8 cellular contexts compared by ENCODE assay signal in the genomic region with DNA sequence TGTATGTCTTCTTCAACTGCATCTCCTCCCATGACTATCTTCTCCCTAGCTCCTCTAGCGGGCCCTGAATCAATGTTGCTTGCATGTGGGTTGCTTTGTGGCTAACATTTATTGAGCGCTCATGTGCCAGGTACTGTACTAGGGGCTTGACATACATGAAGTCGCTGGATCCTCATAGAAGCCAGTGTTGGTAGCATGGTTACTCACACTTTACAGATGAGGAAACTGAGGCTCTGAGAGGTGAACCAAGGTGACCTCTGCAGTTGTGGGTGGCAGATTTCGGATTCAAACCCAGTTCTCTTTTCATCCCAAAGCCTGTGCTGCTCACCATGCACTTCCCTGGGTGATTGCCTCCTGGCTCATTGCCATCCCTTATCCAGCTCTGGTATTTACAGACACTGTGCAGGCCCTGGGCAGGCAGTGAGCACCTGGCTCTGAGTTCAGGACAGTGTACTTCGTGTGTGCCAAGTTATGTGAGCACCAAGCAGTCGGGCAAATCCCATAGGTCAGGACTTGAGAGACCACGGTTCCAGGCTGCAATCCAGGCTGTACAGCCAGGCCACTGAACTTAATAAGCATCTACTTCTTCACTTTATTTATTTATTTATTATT. TPM values are rescaled to one million over a fixed set of nuclear protein-coding genes. Genes with fewer than 3 reads are reported as not detected.
DNase-seq lines count a peak whose midpoint lies in the region; ATAC-seq and TF ChIP-seq lines count a peak whose summit lies in the region.

No MANE protein-coding gene starts in this region.

- no peak for TF ChIP-seq CTCF in astrocyte of the spinal cord (IDR thresholded peaks at IDR 0.05; ENCODE audit: low read depth, low read length)
- no peak for TF ChIP-seq CTCF in tibial artery (IDR thresholded peaks at IDR 0.05)
- TF ChIP-seq CTCF in GM20000 (IDR thresholded peaks at IDR 0.05; ENCODE audit: extremely low read depth, missing control alignments), result no peak

- no peak for DNase-seq in CD4-positive, CD25-positive, alpha-beta regulatory T cell
- no peak for DNase-seq in Karpas-422
- peak; percentile 8 for DNase-seq in astrocyte of the spinal cord (ENCODE audit: low read depth, low spot score)
- peak; percentile 79 to 92 for DNase-seq in left colon
- peak in 1 of 2 donors; percentile 25 for DNase-seq in tibial artery
- no peak for DNase-seq in NCI-H1048 (lab: John Stamatoyannopoulos, UW)
- no peak for DNase-seq in GM20000 (ENCODE audit: low spot score)
- DNase-seq in CD1c-positive myeloid dendritic cell (ENCODE audit: extremely low spot score), result no peak

- peaks cover 38% of the 10 kb centered on the region for H3K79me2 ChIP-seq in Karpas-422 (ENCODE audit: low read length)

- peak overlapping the region; percentile 96 to 100 (median 98) for H3K4me3 Mint-ChIP-seq in CD4-positive, CD25-positive, alpha-beta regulatory T cell

- H3K4me2 ChIP-seq in Karpas-422 (ENCODE audit: low read depth, low read length, poor library complexity, severe bottlenecking), result peak overlapping the region; percentile 96

- peak overlapping the region in 2 of 3 donors; percentile 59 to 96 for H3K27ac Mint-ChIP-seq in CD4-positive, CD25-positive, alpha-beta regulatory T cell

- intact Hi-C loops in left colon (cut with DNase I, micrococcal nuclease), result no loop called here
- intact Hi-C loops in tibial artery (cut with DNase I; ENCODE audit: low total_unique reads), result no loop called here

- H3K9me3 ChIP-seq in CD4-positive, CD25-positive, alpha-beta regulatory T cell (ENCODE audit: control insufficient read depth in 2 of 2, low read length in 2 of 2), result no peaks in the 10 kb centered on the region
- H3K9me3 ChIP-seq in Karpas-422 (ENCODE audit: low read length), result no peaks in the 10 kb centered on the region
- H3K9me3 ChIP-seq in tibial artery, result no peaks in the 10 kb centered on the region

- peaks cover 31% of the 10 kb centered on the region for H4K20me1 ChIP-seq in Karpas-422 (ENCODE audit: insufficient read depth, low read depth, low read length)

- H3K27ac ChIP-seq in CD4-positive, CD25-positive, alpha-beta regulatory T cell (ENCODE audit: insufficient read depth, low read length, poor library complexity, severe bottlenecking), result no peak overlapping the region
- H3K27ac ChIP-seq in Karpas-422 (ENCODE audit: low read length) (0 out of 2 replicates have a peak overlapping the region, but pooled peaks have one; percentile 62), tibial artery (peak overlapping the region; percentile 89 to 97)

- H3K9me3 Mint-ChIP-seq in CD4-positive, CD25-positive, alpha-beta regulatory T cell, result no peaks in the 10 kb centered on the region

- peaks cover 32% of the 10 kb centered on the region for H3K36me3 ChIP-seq in CD4-positive, CD25-positive, alpha-beta regulatory T cell (ENCODE audit: control insufficient read depth, insufficient read depth, low read length)
- H3K36me3 ChIP-seq in Karpas-422 (ENCODE audit: insufficient read depth, low read length) (peaks cover 34% of the 10 kb centered on the region), tibial artery (peaks cover 27 to 48% (median 34%) of the 10 kb centered on the region in 3 donors)

- H3K4me1 Mint-ChIP-seq in CD4-positive, CD25-positive, alpha-beta regulatory T cell, result peaks cover 7 to 57% (median 33%) of the 10 kb centered on the region in 4 donors

- no peak for ATAC-seq in CD4-positive, CD25-positive, alpha-beta regulatory T cell (ENCODE audit: low read depth in 2 of 2)
- peak; percentile 50 for ATAC-seq in left colon

- in situ Hi-C loops in astrocyte of the spinal cord (cut with HindIII; ENCODE audit: low sequenced_read_pairs), result no loop called here

- H3K4me3 ChIP-seq in CD4-positive, CD25-positive, alpha-beta regulatory T cell (ENCODE audit: low read depth, low read length), result peak overlapping the region; percentile 41
- H3K4me3 ChIP-seq in Karpas-422 (ENCODE audit: low read length) (peak overlapping the region; percentile 88), astrocyte of the spinal cord (ENCODE audit: low read depth, low read length) (peak overlapping the region; percentile 99), tibial artery (peak overlapping the region; percentile 70 to 89)

- peak overlapping the region; percentile 90 for H3K9ac ChIP-seq in Karpas-422 (ENCODE audit: low read length)

- peaks cover 33% of the 10 kb centered on the region for H3K4me1 ChIP-seq in CD4-positive, CD25-positive, alpha-beta regulatory T cell (ENCODE audit: control insufficient read depth, insufficient read depth, low read length, poor library complexity, severe bottlenecking)
- H3K4me1 ChIP-seq in Karpas-422 (ENCODE audit: low read length) (peaks cover 38% of the 10 kb centered on the region), tibial artery (peaks cover 0 to 35% (median 30%) of the 10 kb centered on the region in 4 donors)

- H3K27me3 Mint-ChIP-seq in CD4-positive, CD25-positive, alpha-beta regulatory T cell, result peaks cover 6% of the 10 kb centered on the region

- no peaks in the 10 kb centered on the region for H3K9me2 ChIP-seq in Karpas-422 (replicated peaks; ENCODE audit: insufficient read depth, low read length)

- no peaks in the 10 kb centered on the region for H3K27me3 ChIP-seq in CD4-positive, CD25-positive, alpha-beta regulatory T cell (ENCODE audit: control insufficient read depth, insufficient read depth, low read length)
- H3K27me3 ChIP-seq in Karpas-422 (ENCODE audit: low read length) (no peaks in the 10 kb centered on the region), tibial artery (no peaks in the 10 kb centered on the region)

- peak overlapping the region; percentile 90 for H2AFZ ChIP-seq in Karpas-422 (ENCODE audit: low read length)

- H3K36me3 Mint-ChIP-seq in CD4-positive, CD25-positive, alpha-beta regulatory T cell, result peaks cover 36% of the 10 kb centered on the region

RNA-seq across cellular contexts. Expression of a gene that starts 1.3 kb away (rescaled TPM):
- total RNA-seq in CD4-positive, CD25-positive, alpha-beta regulatory T cell, result 24.0 TPM
- 1 to 10 TPM; 3.9 to 7.2 (median 5.2) TPM for polyA plus RNA-seq in CD4-positive, CD25-positive, alpha-beta regulatory T cell
- 14.4 and 15.5 TPM in 2 replicates for total RNA-seq in Karpas-422 (2014; rRNA removed; shearing (Covaris generic); ENCODE audit: low replicate concordance)
- 10 to 100 TPM; 13.9 to 20.6 TPM for total RNA-seq in left colon

RNA-seq across cellular contexts. Expression of a gene that starts 1.4 kb away (rescaled TPM):
- total RNA-seq in CD4-positive, CD25-positive, alpha-beta regulatory T cell, result 1,070 TPM
- polyA plus RNA-seq in CD4-positive, CD25-positive, alpha-beta regulatory T cell, result 1,000 to 10,000 TPM; 1,415 to 2,269 (median 1,793) TPM
- total RNA-seq in Karpas-422 (2014; rRNA removed; shearing (Covaris generic); ENCODE audit: low replicate concordance), result 2,789 and 3,026 TPM in 2 replicates
- 100 to 1,000 TPM; 837 to 857 TPM for total RNA-seq in left colon

RNA-seq across cellular contexts. Expression of a gene that starts 28.4 kb away (rescaled TPM):
- total RNA-seq in CD4-positive, CD25-positive, alpha-beta regulatory T cell, result 9.0 TPM
- polyA plus RNA-seq in CD4-positive, CD25-positive, alpha-beta regulatory T cell, result 1 to 10 TPM; 3.4 to 7.8 (median 6.7) TPM
- total RNA-seq in Karpas-422 (2014; rRNA removed; shearing (Covaris generic); ENCODE audit: low replicate concordance), result 8.1 and 10.5 TPM in 2 replicates
- total RNA-seq in left colon, result 1 to 10 TPM; 5.5 to 6.8 TPM

RNA-seq across cellular contexts. Expression of a gene that starts 55.6 kb away (rescaled TPM):
- total RNA-seq in CD4-positive, CD25-positive, alpha-beta regulatory T cell, result 15.6 TPM
- 10 to 100 TPM in 2 of 4 donors, 1 to 10 TPM in 2; 5.5 to 14.7 (median 8.0) TPM for polyA plus RNA-seq in CD4-positive, CD25-positive, alpha-beta regulatory T cell
- 11.3 and 29.4 TPM in 2 replicates for total RNA-seq in Karpas-422 (2014; rRNA removed; shearing (Covaris generic); ENCODE audit: low replicate concordance)
- 10 to 100 TPM; 18.1 to 28.6 TPM for total RNA-seq in left colon

Comparison
In these comparisons a context has a peak if more than half of its experiments do, and no peak if none do; other contexts are left out.
1. DNase-seq: peak in astrocyte of the spinal cord (single experiment) and left colon (2 of 2); none in CD4-positive, CD25-positive, alpha-beta regulatory T cell (0 of 3), Karpas-422 (single experiment), NCI-H1048 (single experiment), GM20000 (single experiment) and CD1c-positive myeloid dendritic cell (single experiment).
2. H3K4me3 ChIP-seq: peak in every context shown above with its lines; median percentile 99 in astrocyte of the spinal cord; 88 in Karpas-422; 80 in tibial artery; 41 in CD4-positive, CD25-positive, alpha-beta regulatory T cell.